ENCODE assay signal across 1 cellular context in genomic region chr9:77513457-77513856, GRCh38.
TF ChIP-seq lines count a peak whose summit lies in the region.

No MANE protein-coding gene starts in this region.

TF ChIP-seq in HepG2, 621 proteins besides CTCF, POLR2A, EP300 and RAD21 (continued from another document):
- TF ChIP-seq HIC2 (CRISPR knock-in tag; IDR thresholded peaks at IDR 0.05; ENCODE audit: low read depth) (no peak), ZNF800 (CRISPR knock-in tag; IDR thresholded peaks at IDR 0.05) (no peak), GATAD2A (CRISPR knock-in tag; IDR thresholded peaks at IDR 0.05) (no peak), NCOA2 (CRISPR knock-in tag; IDR thresholded peaks at IDR 0.05) (no peak), SOX5 (CRISPR knock-in tag; IDR thresholded peaks at IDR 0.05; ENCODE audit: borderline replicate concordance) (no peak), ZNF678 (CRISPR knock-in tag; IDR thresholded peaks at IDR 0.05) (no peak), ZNF142 (CRISPR knock-in tag; IDR thresholded peaks at IDR 0.05) (no peak), ZNF614 (CRISPR knock-in tag; IDR thresholded peaks at IDR 0.05; ENCODE audit: borderline replicate concordance) (no peak), ZBTB34 (CRISPR knock-in tag; IDR thresholded peaks at IDR 0.05) (no peak), ZMAT3 (CRISPR knock-in tag; conservative IDR thresholded peaks at IDR 0.05) (no peak), U2AF1 (optimal IDR thresholded peaks at IDR 0.05; ENCODE audit: low read depth, low read length) (no peak), ZNF562 (CRISPR knock-in tag; IDR thresholded peaks at IDR 0.05; ENCODE audit: borderline replicate concordance) (no peak), GMEB2 (CRISPR knock-in tag; IDR thresholded peaks at IDR 0.05; ENCODE audit: low read depth) (no peak), YEATS4 (CRISPR knock-in tag; IDR thresholded peaks at IDR 0.05; ENCODE audit: borderline replicate concordance) (no peak)
